1 cellular context compared by ENCODE assay signal in the genomic region with DNA sequence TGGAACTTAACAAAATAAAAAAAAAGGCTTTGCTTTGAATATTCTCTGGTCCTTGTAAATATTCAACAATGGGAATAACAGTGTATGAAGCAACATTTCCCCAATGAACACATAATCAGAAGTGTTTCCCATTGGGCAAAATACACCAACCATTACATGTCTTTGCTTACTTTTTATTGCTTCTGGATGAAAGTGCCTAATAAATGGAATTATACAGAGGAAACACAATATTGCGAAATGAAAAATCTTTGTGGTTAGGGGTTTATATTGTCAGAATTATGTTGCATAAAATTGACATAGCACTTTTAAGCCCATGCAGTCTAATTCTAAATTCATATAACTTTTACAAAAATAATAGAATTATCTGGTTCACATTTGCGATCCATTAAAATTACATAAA.
TF ChIP-seq lines count a peak whose summit lies in the region.

No MANE protein-coding gene starts in this region.

TF ChIP-seq in GM23338, 12 proteins besides CTCF, POLR2A, EP300 and RAD21 (continued from another document):
- TF ChIP-seq, protein P1, sequence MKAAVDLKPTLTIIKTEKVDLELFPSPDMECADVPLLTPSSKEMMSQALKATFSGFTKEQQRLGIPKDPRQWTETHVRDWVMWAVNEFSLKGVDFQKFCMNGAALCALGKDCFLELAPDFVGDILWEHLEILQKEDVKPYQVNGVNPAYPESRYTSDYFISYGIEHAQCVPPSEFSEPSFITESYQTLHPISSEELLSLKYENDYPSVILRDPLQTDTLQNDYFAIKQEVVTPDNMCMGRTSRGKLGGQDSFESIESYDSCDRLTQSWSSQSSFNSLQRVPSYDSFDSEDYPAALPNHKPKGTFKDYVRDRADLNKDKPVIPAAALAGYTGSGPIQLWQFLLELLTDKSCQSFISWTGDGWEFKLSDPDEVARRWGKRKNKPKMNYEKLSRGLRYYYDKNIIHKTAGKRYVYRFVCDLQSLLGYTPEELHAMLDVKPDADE (IDR thresholded peaks at IDR 0.05), result no peak
- TF ChIP-seq EZH2 (IDR thresholded peaks at IDR 0.05; ENCODE audit: low read depth, unreplicated experiment) (no peak), JUNB (IDR thresholded peaks at IDR 0.05; ENCODE audit: unreplicated experiment) (no peak), STAT1 (IDR thresholded peaks at IDR 0.05; ENCODE audit: unreplicated experiment) (no peak), ZNF331 (CRISPR knock-in tag; IDR thresholded peaks at IDR 0.05; ENCODE audit: low read depth) (no peak)
- TF ChIP-seq, protein P2, sequence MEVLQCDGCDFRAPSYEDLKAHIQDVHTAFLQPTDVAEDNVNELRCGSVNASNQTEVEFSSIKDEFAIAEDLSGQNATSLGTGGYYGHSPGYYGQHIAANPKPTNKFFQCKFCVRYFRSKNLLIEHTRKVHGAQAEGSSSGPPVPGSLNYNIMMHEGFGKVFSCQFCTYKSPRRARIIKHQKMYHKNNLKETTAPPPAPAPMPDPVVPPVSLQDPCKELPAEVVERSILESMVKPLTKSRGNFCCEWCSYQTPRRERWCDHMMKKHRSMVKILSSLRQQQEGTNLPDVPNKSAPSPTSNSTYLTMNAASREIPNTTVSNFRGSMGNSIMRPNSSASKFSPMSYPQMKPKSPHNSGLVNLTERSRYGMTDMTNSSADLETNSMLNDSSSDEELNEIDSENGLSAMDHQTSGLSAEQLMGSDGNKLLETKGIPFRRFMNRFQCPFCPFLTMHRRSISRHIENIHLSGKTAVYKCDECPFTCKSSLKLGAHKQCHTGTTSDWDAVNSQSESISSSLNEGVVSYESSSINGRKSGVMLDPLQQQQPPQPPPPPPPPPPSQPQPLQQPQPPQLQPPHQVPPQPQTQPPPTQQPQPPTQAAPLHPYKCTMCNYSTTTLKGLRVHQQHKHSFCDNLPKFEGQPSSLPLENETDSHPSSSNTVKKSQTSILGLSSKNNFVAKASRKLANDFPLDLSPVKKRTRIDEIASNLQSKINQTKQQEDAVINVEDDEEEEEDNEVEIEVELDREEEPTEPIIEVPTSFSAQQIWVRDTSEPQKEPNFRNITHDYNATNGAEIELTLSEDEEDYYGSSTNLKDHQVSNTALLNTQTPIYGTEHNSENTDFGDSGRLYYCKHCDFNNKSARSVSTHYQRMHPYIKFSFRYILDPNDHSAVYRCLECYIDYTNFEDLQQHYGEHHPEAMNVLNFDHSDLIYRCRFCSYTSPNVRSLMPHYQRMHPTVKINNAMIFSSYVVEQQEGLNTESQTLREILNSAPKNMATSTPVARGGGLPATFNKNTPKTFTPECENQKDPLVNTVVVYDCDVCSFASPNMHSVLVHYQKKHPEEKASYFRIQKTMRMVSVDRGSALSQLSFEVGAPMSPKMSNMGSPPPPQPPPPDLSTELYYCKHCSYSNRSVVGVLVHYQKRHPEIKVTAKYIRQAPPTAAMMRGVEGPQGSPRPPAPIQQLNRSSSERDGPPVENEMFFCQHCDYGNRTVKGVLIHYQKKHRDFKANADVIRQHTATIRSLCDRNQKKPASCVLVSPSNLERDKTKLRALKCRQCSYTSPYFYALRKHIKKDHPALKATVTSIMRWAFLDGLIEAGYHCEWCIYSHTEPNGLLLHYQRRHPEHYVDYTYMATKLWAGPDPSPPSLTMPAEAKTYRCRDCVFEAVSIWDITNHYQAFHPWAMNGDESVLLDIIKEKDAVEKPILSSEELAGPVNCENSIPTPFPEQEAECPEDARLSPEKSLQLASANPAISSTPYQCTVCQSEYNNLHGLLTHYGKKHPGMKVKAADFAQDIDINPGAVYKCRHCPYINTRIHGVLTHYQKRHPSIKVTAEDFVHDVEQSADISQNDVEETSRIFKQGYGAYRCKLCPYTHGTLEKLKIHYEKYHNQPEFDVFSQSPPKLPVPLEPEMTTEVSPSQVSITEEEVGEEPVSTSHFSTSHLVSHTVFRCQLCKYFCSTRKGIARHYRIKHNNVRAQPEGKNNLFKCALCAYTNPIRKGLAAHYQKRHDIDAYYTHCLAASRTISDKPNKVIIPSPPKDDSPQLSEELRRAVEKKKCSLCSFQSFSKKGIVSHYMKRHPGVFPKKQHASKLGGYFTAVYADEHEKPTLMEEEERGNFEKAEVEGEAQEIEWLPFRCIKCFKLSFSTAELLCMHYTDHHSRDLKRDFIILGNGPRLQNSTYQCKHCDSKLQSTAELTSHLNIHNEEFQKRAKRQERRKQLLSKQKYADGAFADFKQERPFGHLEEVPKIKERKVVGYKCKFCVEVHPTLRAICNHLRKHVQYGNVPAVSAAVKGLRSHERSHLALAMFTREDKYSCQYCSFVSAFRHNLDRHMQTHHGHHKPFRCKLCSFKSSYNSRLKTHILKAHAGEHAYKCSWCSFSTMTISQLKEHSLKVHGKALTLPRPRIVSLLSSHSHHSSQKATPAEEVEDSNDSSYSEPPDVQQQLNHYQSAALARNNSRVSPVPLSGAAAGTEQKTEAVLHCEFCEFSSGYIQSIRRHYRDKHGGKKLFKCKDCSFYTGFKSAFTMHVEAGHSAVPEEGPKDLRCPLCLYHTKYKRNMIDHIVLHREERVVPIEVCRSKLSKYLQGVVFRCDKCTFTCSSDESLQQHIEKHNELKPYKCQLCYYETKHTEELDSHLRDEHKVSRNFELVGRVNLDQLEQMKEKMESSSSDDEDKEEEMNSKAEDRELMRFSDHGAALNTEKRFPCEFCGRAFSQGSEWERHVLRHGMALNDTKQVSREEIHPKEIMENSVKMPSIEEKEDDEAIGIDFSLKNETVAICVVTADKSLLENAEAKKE (CRISPR knock-in tag; IDR thresholded peaks at IDR 0.05), result no peak
TF ChIP-seq in GM23338: peak in this region for 0.
